Comparison of ENCODE assay signal across 2 cellular contexts in genomic region chr16:87693827-87694226, GRCh38.
TF ChIP-seq lines count a peak whose summit lies in the region.

No MANE protein-coding gene starts in this region.

TF ChIP-seq in HepG2, 621 proteins besides CTCF, POLR2A, EP300 and RAD21:
- peak; percentile 54 for TF ChIP-seq RBM22 (optimal IDR thresholded peaks at IDR 0.05; ENCODE audit: low read length)
- TF ChIP-seq TOPORS (CRISPR knock-in tag; IDR thresholded peaks at IDR 0.05): no peak
- no peak for TF ChIP-seq YEATS2 (CRISPR knock-in tag; IDR thresholded peaks at IDR 0.05; ENCODE audit: borderline replicate concordance)
- peak; percentile 82 for TF ChIP-seq AGO2 (optimal IDR thresholded peaks at IDR 0.05; ENCODE audit: low read depth, low read length)

TF ChIP-seq in K562, 482 proteins besides CTCF, POLR2A, EP300 and RAD21:
- TF ChIP-seq POLR2G (IDR thresholded peaks at IDR 0.05; ENCODE audit: low read depth, low read length): peak; percentile 68
- no peak for TF ChIP-seq HCFC1 (IDR thresholded peaks at IDR 0.05; ENCODE audit: low read depth, low read length)
